ENCODE assay signal across 9 cellular contexts in the genomic region with DNA sequence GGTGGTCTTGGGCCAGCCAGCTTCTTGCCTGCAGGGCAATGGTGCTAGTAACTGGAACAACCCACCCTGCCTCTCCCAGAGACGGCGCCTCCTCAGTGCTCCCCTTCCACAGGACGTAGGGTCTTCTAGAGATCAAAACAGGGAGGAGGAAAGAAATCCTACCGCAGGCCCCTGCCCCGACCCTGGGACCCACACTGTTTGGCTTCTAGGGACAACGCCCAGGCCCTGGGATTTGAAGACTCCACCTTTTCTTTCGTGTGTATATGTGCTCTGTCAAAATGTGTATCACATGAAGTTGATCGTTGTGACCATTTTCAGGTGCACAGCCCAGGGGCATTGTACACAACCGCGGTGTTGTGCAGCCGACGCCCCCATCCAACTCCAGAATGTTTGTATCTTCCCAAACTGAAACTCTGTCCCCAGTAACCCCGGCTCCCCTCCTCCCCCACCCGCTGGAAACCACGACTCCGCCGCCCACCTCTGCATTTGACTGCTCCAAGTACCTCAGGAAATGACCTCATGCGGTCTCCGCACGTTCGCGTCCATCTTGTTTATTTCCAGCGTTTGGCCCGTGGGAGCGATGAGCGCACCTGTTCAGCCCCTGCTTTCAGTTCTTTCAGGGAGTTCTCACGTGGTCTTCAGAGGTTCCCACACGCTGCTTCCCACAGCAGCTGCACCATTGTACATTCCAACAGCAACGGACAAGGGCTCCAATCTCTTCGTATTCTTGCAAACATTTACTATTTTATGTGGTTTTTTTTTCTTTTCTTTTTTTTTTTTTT. TPM values are rescaled to one million over a fixed set of nuclear protein-coding genes. Genes with fewer than 3 reads are reported as not detected.
DNase-seq lines count a peak whose midpoint lies in the region; ATAC-seq and TF ChIP-seq lines count a peak whose summit lies in the region.
"Had no signal": no experiment of that assay in that cellular context is flagged by ENCODE, and none has a peak within 500 bp of the region (broad histone marks: within the 10 kb centered on the region; RNA-seq: fewer than 3 reads in every experiment).

No MANE protein-coding gene starts in this region.

- H3K36me3 ChIP-seq in HUES64 (ENCODE audit: insufficient read depth, low read length) (no peaks in the 10 kb centered on the region), endodermal cell (ENCODE audit: control insufficient read depth, insufficient read depth, low read length) (no peaks in the 10 kb centered on the region)
- H3K36me3 ChIP-seq: neutrophil had no signal

- peaks cover 2% of the 10 kb centered on the region for H3K36me3 Mint-ChIP-seq in activated CD4-positive, alpha-beta T cell treated with anti-CD3 and anti-CD28 coated beads for 36 hours (ENCODE audit: low read depth)
- H3K36me3 Mint-ChIP-seq in endodermal cell (ENCODE audit: low read depth), result peaks cover 3% of the 10 kb centered on the region

- peaks cover 21% of the 10 kb centered on the region for H3K4me1 Mint-ChIP-seq in activated CD4-positive, alpha-beta T cell treated with anti-CD3 and anti-CD28 coated beads for 36 hours
- no peaks in the 10 kb centered on the region for H3K4me1 Mint-ChIP-seq in endodermal cell

- H3K27me3 ChIP-seq in HUES64 (ENCODE audit: insufficient read depth, low read length) (peaks cover 85% of the 10 kb centered on the region), endodermal cell (ENCODE audit: control insufficient read depth, insufficient read depth, low read length, poor library complexity, severe bottlenecking) (peaks cover 99% of the 10 kb centered on the region)

- H3K9me3 Mint-ChIP-seq in activated CD4-positive, alpha-beta T cell treated with anti-CD3 and anti-CD28 coated beads for 36 hours (ENCODE audit: low read depth), result peaks cover 14% of the 10 kb centered on the region
- H3K9me3 Mint-ChIP-seq in endodermal cell, result peaks cover 21% of the 10 kb centered on the region

- peaks cover 6% of the 10 kb centered on the region; the same call in 1 of the 2 replicates for H3K4me1 ChIP-seq in HUES64 (ENCODE audit: insufficient read depth, low read length)
- H3K4me1 ChIP-seq in endodermal cell (ENCODE audit: control insufficient read depth, insufficient read depth, low read length), result peaks cover 3% of the 10 kb centered on the region

- H3K27me3 Mint-ChIP-seq in activated CD4-positive, alpha-beta T cell treated with anti-CD3 and anti-CD28 coated beads for 36 hours, result peaks cover 43% of the 10 kb centered on the region
- H3K27me3 Mint-ChIP-seq in endodermal cell (ENCODE audit: insufficient read depth), result peaks cover 81% of the 10 kb centered on the region

- H3K4me3 ChIP-seq in HUES64 (ENCODE audit: low read length) (0 out of 2 replicates have a peak overlapping the region, but pooled peaks have one; percentile 19), endodermal cell (ENCODE audit: low read length) (no peak overlapping the region)

- TF ChIP-seq CTCF in endodermal cell (conservative IDR thresholded peaks at IDR 0.05), result no peak

- H3K9ac ChIP-seq in HUES64 (ENCODE audit: low read depth, low read length) (no peak overlapping the region), endodermal cell (ENCODE audit: extremely low read depth, low read length, poor library complexity, severe bottlenecking) (no peak overlapping the region)

- CTCF ChIA-PET in activated CD4-positive, alpha-beta T cell treated with anti-CD3 and anti-CD28 coated beads for 36 hours (lab: Charles Lee), result interaction anchor here (0.6 to 2.6 kb wide), 7 partner anchors 9 to 69 kb away, joined by 3 to 13 read pairs (median 5); no protein-coding TSS in a partner anchor

- intact Hi-C loops in activated CD4-positive, alpha-beta T cell treated with anti-CD3 and anti-CD28 coated beads for 36 hours (cut with DNase I, micrococcal nuclease), result loop anchor here (1.0 to 5.0 kb wide), 7 partner anchors 38 to 509 kb away; partner anchors contain the start of gene COL9A3 (in 1 of the 2)

- H3K4me3 Mint-ChIP-seq in activated CD4-positive, alpha-beta T cell treated with anti-CD3 and anti-CD28 coated beads for 36 hours, result peak overlapping the region; percentile 57
- no peak overlapping the region for H3K4me3 Mint-ChIP-seq in endodermal cell

- ATAC-seq in GM21360 (IDR thresholded peaks at IDR 0.05; ENCODE audit: unreplicated experiment), result peak; percentile 49
- peak; percentile 62 for ATAC-seq in activated CD4-positive, alpha-beta T cell treated with anti-CD3 and anti-CD28 coated beads for 36 hours

- DNase-seq in DMS79 (lab: John Stamatoyannopoulos, UW) (peak; percentile 88), endodermal cell (peak; percentile 43), AG20443 (ENCODE audit: low spot score) (no peak), HCEC 1CT (no peak)
- DNase-seq in activated CD4-positive, alpha-beta T cell treated with anti-CD3 and anti-CD28 coated beads for 36 hours, result peak; percentile 86
- DNase-seq in stimulated activated CD8-positive, alpha-beta memory T cell treated with anti-CD3 and anti-CD28 coated beads, Interleukin-2, amount 100 ng/mL, for 48 hours (ENCODE audit: low read depth in 2 of 2), result peak; percentile 58 to 62

- H3K9me3 ChIP-seq in HUES64 (ENCODE audit: insufficient read depth, low read depth, low read length) (peaks cover 14% of the 10 kb centered on the region), endodermal cell (ENCODE audit: control insufficient read depth, low read length) (peaks cover 19% of the 10 kb centered on the region)
- H3K9me3 ChIP-seq: neutrophil had no signal

- 30% methylated on average over 28 of the region's 30 CpGs for WGBS in HUES64
- 48 to 65% methylated on average over 20 to 29 of the region's 30 CpGs for WGBS in endodermal cell (ENCODE audit: insufficient coverage in 1 of 2, insufficient read length in 1 of 2), 2 experiments

- POLR2A ChIA-PET in activated CD4-positive, alpha-beta T cell treated with anti-CD3 and anti-CD28 coated beads for 36 hours (lab: Charles Lee), result interaction anchor here (1.1 kb wide), 1 partner anchor 10 kb away, joined by 3 read pairs; no protein-coding TSS in a partner anchor

- H3K27ac Mint-ChIP-seq in activated CD4-positive, alpha-beta T cell treated with anti-CD3 and anti-CD28 coated beads for 36 hours, result no peak overlapping the region
- no peak overlapping the region for H3K27ac Mint-ChIP-seq in endodermal cell

- H3K27ac ChIP-seq in HUES64 (ENCODE audit: low read depth, low read length), result no peak overlapping the region
- no peak overlapping the region for H3K27ac ChIP-seq in endodermal cell (ENCODE audit: low read depth, low read length)
- H3K27ac ChIP-seq: neutrophil had no signal

RNA-seq across cellular contexts. Expression of gene BHLHE23, which starts 3.4 kb away (rescaled TPM):
- polyA plus RNA-seq in HUES64 (2013, experiment 1 of 2), result not detected
- not detected for polyA plus RNA-seq in HUES64 (2013, experiment 2 of 2)
- not detected for total RNA-seq in activated CD4-positive, alpha-beta T cell treated with anti-CD3 and anti-CD28 coated beads for 36 hours
- total RNA-seq in endodermal cell, result not detected
- 1.2 TPM for polyA plus RNA-seq in endodermal cell (2013, experiment 1 of 2)
- 0.46 TPM for polyA plus RNA-seq in endodermal cell (2013, experiment 2 of 2)

RNA-seq across cellular contexts. Expression of gene SLC17A9, which starts 57.7 kb away (rescaled TPM):
- 6.0 TPM for polyA plus RNA-seq in HUES64 (2013, experiment 1 of 2)
- 6.9 TPM for polyA plus RNA-seq in HUES64 (2013, experiment 2 of 2)
- 10 to 100 TPM; 16.2 to 16.5 TPM for total RNA-seq in activated CD4-positive, alpha-beta T cell treated with anti-CD3 and anti-CD28 coated beads for 36 hours
- total RNA-seq in endodermal cell, result 10 to 100 TPM in 1 of 2 donors, 1 to 10 TPM in 1; 8.9 to 10.2 TPM
- polyA plus RNA-seq in endodermal cell (2013, experiment 1 of 2), result 3.2 TPM
- 3.4 TPM for polyA plus RNA-seq in endodermal cell (2013, experiment 2 of 2)

Comparison
In these comparisons a context has a peak if more than half of its experiments do, and no peak if none do; other contexts are left out.
1. DNase-seq: peak in DMS79 (single experiment), activated CD4-positive, alpha-beta T cell treated with anti-CD3 and anti-CD28 coated beads for 36 hours (single experiment), endodermal cell (single experiment) and stimulated activated CD8-positive, alpha-beta memory T cell treated with anti-CD3 and anti-CD28 coated beads, Interleukin-2, amount 100 ng/mL, for 48 hours (2 of 2); none in AG20443 (single experiment) and HCEC 1CT (single experiment).